ENCODE assay signal across 8 cellular contexts in the genomic region with DNA sequence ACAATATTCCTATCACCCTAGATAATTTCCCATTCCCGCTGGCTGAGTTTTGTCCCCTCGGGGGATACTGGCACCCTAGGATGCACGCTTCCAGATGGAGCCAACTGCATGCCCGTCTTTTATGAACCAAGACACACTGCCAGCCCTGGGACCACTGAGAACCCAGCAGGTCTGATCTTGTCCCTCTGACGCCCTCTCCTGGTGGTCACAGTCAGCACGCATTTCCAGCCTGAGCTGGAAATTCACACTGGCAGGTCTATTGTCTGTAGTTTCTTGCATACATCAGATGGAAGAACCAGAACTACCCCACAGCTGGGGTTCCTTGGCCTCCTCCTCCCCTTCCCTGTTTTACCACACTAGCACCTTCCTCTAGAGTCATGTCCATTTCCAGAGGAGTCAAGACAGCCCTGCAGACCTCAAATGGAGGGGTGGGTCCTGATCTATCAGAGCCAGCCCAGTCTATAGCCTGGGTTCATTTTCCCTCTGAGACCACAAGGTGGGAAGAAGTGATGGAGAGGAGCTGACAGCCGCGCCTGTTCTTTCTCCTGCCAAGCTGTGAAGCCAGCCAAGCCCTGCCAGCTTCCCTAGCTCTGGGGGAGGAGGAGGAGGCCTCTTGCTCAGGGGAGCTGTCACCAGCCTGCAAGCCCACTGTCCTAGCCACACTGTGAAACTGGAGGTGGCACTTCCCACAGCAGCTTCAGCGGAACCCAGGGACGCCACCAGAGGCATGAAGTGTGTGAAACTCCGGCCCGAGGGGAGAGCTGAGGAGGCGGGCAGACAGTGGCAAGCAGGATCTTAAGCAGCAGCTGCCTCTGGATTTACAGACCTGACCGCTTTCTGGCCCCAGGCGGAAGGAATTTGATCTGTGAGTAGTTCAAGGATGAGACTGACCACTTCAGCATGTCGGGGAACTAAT. TPM values are rescaled to one million over a fixed set of nuclear protein-coding genes. Genes with fewer than 3 reads are reported as not detected.
DNase-seq lines count a peak whose midpoint lies in the region; ATAC-seq and TF ChIP-seq lines count a peak whose summit lies in the region.

No MANE protein-coding gene starts in this region.

- H3K36me3 Mint-ChIP-seq in activated CD4-positive, alpha-beta memory T cell treated with anti-CD3 and anti-CD28 coated beads for 36 hours: no peaks in the 10 kb centered on the region
- peaks cover 2% of the 10 kb centered on the region for H3K36me3 Mint-ChIP-seq in mesothelial cell of epicardium

- no peak overlapping the region for H3K4me3 ChIP-seq in AG04449 (ENCODE audit: low read depth, low read length)

- POLR2A ChIA-PET in AG04449 (lab: Yijun Ruan, JAX): interaction anchor here (0.7 to 2.0 kb wide), 3 partner anchors 8 to 56 kb away, joined by 3 to 8 read pairs (median 6); partner anchors contain the start of genes MFSD11 and SRSF2
- POLR2A ChIA-PET in activated CD4-positive, alpha-beta memory T cell treated with anti-CD3 and anti-CD28 coated beads for 36 hours (lab: Charles Lee): interaction anchor here (1.4 kb wide), 2 partner anchors 10 to 123 kb away, joined by 3 to 9 read pairs; no protein-coding TSS in a partner anchor

- H3K27me3 Mint-ChIP-seq in activated CD4-positive, alpha-beta memory T cell treated with anti-CD3 and anti-CD28 coated beads for 36 hours: no peaks in the 10 kb centered on the region
- no peaks in the 10 kb centered on the region for H3K27me3 Mint-ChIP-seq in mesothelial cell of epicardium (ENCODE audit: low read depth)

- H3K4me1 Mint-ChIP-seq in activated CD4-positive, alpha-beta memory T cell treated with anti-CD3 and anti-CD28 coated beads for 36 hours (ENCODE audit: low read depth): peaks cover 3% of the 10 kb centered on the region
- H3K4me1 Mint-ChIP-seq in mesothelial cell of epicardium: peaks cover 16% of the 10 kb centered on the region

- no peak overlapping the region for H3K4me3 Mint-ChIP-seq in activated CD4-positive, alpha-beta memory T cell treated with anti-CD3 and anti-CD28 coated beads for 36 hours
- no peak overlapping the region for H3K4me3 Mint-ChIP-seq in mesothelial cell of epicardium

- CTCF ChIA-PET in AG04449 (lab: Yijun Ruan, JAX): interaction anchor here (0.9 to 2.4 kb wide), 24 partner anchors 9 to 222 kb away, joined by 3 to 25 read pairs (median 6); partner anchors contain the start of genes MXRA7 and ST6GALNAC1
- CTCF ChIA-PET in activated CD4-positive, alpha-beta memory T cell treated with anti-CD3 and anti-CD28 coated beads for 36 hours (lab: Charles Lee): interaction anchor here (0.6 to 3.7 kb wide), 31 partner anchors 9 to 297 kb away, joined by 3 to 42 read pairs (median 3); partner anchors contain the start of genes SPHK1, ST6GALNAC2 and UBE2O

- no peak for ATAC-seq in GM21526 (IDR thresholded peaks at IDR 0.05; ENCODE audit: low FRiP score, unreplicated experiment)

- DNase-seq in AG04449 (ENCODE audit: low read depth, low spot score): no peak
- DNase-seq in GOT3 (lab: John Stamatoyannopoulos, UW): peak; percentile 8
- peak; percentile 59 for DNase-seq in NCI-H748 (lab: John Stamatoyannopoulos, UW; ENCODE audit: unreplicated experiment)
- peak; percentile 80 for DNase-seq in activated CD4-positive, alpha-beta memory T cell treated with anti-CD3 and anti-CD28 coated beads for 36 hours
- DNase-seq in effector CD4-positive, alpha-beta T cell: peak; percentile 64
- DNase-seq in mesothelial cell of epicardium (ENCODE audit: low spot score in 2 of 2, unreplicated experiment in 2 of 2): peak; percentile 58 to 80
- DNase-seq in stimulated activated CD8-positive, alpha-beta memory T cell treated with anti-CD3 and anti-CD28 coated beads, Interleukin-15, amount 100 ng/mL, for 24 hours (ENCODE audit: low read depth): peak; percentile 21

- no peaks in the 10 kb centered on the region for H3K9me3 Mint-ChIP-seq in activated CD4-positive, alpha-beta memory T cell treated with anti-CD3 and anti-CD28 coated beads for 36 hours
- H3K9me3 Mint-ChIP-seq in mesothelial cell of epicardium: no peaks in the 10 kb centered on the region

- TF ChIP-seq CTCF in AG04449 (IDR thresholded peaks at IDR 0.05; ENCODE audit: insufficient read depth, low read length, missing control alignments) (peak; percentile 76), mesothelial cell of epicardium (IDR thresholded peaks at IDR 0.05; ENCODE audit: unreplicated experiment) (peak; percentile 62)

- no peak overlapping the region for H3K27ac Mint-ChIP-seq in activated CD4-positive, alpha-beta memory T cell treated with anti-CD3 and anti-CD28 coated beads for 36 hours
- peak overlapping the region; percentile 57 for H3K27ac Mint-ChIP-seq in mesothelial cell of epicardium

- intact Hi-C loops in activated CD4-positive, alpha-beta memory T cell treated with anti-CD3 and anti-CD28 coated beads for 36 hours (cut with micrococcal nuclease): loop anchor here (10.0 kb wide), 1 partner anchor 57 kb away; no protein-coding TSS in a partner anchor

RNA-seq across cellular contexts. Expression of gene MXRA7, which starts 29.3 kb away (rescaled TPM):
- total RNA-seq in activated CD4-positive, alpha-beta memory T cell treated with anti-CD3 and anti-CD28 coated beads for 36 hours: 1 to 10 TPM; 7.5 to 8.0 TPM
- 53.6 to 57.9 TPM (median 56.5 TPM) in 3 replicates for total RNA-seq in mesothelial cell of epicardium

RNA-seq across cellular contexts. Expression of gene ST6GALNAC1, which starts 37.9 kb away (rescaled TPM):
- 1 to 10 TPM; 1.1 to 2.3 TPM for total RNA-seq in activated CD4-positive, alpha-beta memory T cell treated with anti-CD3 and anti-CD28 coated beads for 36 hours
- total RNA-seq in mesothelial cell of epicardium: 1.3 to 1.5 TPM (median 1.4 TPM) in 3 replicates

RNA-seq across cellular contexts. Expression of gene JMJD6, which starts 44.9 kb away (rescaled TPM):
- total RNA-seq in activated CD4-positive, alpha-beta memory T cell treated with anti-CD3 and anti-CD28 coated beads for 36 hours: 10 to 100 TPM; 53.4 to 56.6 TPM
- total RNA-seq in mesothelial cell of epicardium: 15.2 to 17.4 TPM (median 15.7 TPM) in 3 replicates

RNA-seq across cellular contexts. Expression of gene METTL23, which starts 45.2 kb away (rescaled TPM):
- total RNA-seq in activated CD4-positive, alpha-beta memory T cell treated with anti-CD3 and anti-CD28 coated beads for 36 hours: 10 to 100 TPM; 29.1 to 29.2 TPM
- total RNA-seq in mesothelial cell of epicardium: 22.0 to 25.6 TPM (median 22.1 TPM) in 3 replicates

RNA-seq across cellular contexts. Expression of gene SRSF2, which starts 55.7 kb away (rescaled TPM):
- 100 to 1,000 TPM; 299 TPM for total RNA-seq in activated CD4-positive, alpha-beta memory T cell treated with anti-CD3 and anti-CD28 coated beads for 36 hours
- 229 to 239 TPM (median 231 TPM) in 3 replicates for total RNA-seq in mesothelial cell of epicardium
